8 cellular contexts compared by ENCODE assay signal in the genomic region with DNA sequence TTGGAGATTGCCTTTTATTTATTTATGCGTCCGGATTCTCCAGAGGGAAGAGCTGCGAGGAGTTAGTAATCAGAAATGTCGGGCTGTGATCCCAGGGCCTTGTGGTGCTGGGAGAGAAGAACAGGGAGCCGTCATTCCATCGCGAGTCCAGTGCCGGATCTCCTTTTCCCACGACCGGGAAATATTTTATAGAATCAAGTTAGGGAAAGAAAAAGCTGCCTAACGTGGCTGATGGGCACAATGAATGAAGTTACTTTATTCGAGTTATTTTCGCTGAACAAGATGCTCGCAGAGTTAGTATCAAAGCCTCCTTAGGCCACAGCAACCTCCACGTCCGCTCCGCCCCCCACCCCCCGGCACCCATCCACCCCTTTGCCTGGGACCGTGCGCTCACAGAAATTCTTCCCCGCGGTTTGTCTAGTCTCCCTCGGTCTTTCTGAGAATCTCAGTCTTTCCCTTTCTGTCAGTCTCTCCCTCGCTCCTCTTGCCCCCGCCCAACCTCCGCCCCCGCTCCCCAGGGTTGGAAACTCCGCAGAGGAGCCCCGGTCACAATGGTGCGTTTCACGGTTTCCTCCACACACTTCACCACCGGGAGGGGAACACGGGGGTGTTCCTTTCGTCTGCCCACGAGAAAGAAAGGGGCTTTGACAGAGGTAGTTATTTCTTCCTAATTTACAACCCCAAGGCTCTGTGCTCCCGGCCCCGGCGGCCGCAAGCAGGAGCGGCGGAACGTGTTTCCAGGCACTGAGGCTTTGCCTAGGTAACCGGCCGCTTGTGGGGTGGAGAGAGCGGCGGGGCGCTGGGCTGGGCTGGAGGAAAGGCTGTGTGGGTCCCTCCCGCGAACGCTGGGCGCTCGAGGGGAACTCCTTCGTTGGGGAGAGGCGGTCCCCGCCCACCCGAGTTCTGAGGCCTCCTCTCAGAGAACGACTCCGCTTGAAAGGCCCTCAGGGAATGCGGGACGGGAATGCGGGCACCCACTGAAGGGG. TPM values are rescaled to one million over a fixed set of nuclear protein-coding genes. Genes with fewer than 3 reads are reported as not detected.
DNase-seq lines count a peak whose midpoint lies in the region; ATAC-seq and TF ChIP-seq lines count a peak whose summit lies in the region.
"Had no signal": no experiment of that assay in that cellular context is flagged by ENCODE, and none has a peak within 500 bp of the region (broad histone marks: within the 10 kb centered on the region; RNA-seq: fewer than 3 reads in every experiment).

No MANE protein-coding gene starts in this region.

- peak overlapping the region; percentile 36 to 99 for H3K27ac Mint-ChIP-seq in activated naive CD4-positive, alpha-beta T cell treated with anti-CD3 and anti-CD28 coated beads, Interleukin-2, amount 50 U/mL, for 72 hours

- H3K27me3 ChIP-seq in SJCRH30 (no peaks in the 10 kb centered on the region), right cardiac atrium (ENCODE audit: control insufficient read depth, insufficient read depth) (no peaks in the 10 kb centered on the region), uterus (no peaks in the 10 kb centered on the region)

- H3K9me3 Mint-ChIP-seq in activated naive CD4-positive, alpha-beta T cell treated with anti-CD3 and anti-CD28 coated beads, Interleukin-2, amount 50 U/mL, for 72 hours, result no peaks in the 10 kb centered on the region

- DNase-seq in GM19240 (ENCODE audit: insufficient read length, low spot score), result peak; percentile 25
- DNase-seq in SJCRH30, result peak; percentile 32 to 42
- peak; percentile 61 to 85 for DNase-seq in activated naive CD4-positive, alpha-beta T cell treated with anti-CD3 and anti-CD28 coated beads, Interleukin-2, amount 50 U/mL, for 72 hours (ENCODE audit: low spot score in 2 of 2)
- peak; percentile 51 to 69 (median 65) for DNase-seq in right cardiac atrium
- no peak for DNase-seq in retinal pigment epithelial cell (ENCODE audit: low read depth)
- DNase-seq in uterus, result peak; percentile 36 to 46
- DNase-seq in cortex of kidney (lab: John Stamatoyannopoulos, UW), result no peak

- no peak for TF ChIP-seq CTCF in retinal pigment epithelial cell (conservative IDR thresholded peaks at IDR 0.05; ENCODE audit: low read depth, low read length)
- TF ChIP-seq CTCF in uterus (IDR thresholded peaks at IDR 0.05), result no peak

- no peak overlapping the region for H3K27ac ChIP-seq in SJCRH30
- no peak overlapping the region for H3K27ac ChIP-seq in right cardiac atrium (ENCODE audit: low read length)
- peak overlapping the region; percentile 96 to 99 for H3K27ac ChIP-seq in uterus
- H3K27ac ChIP-seq: foreskin keratinocyte had no signal

- no peak for TF ChIP-seq POLR2A in uterus (IDR thresholded peaks at IDR 0.05)

- H3K4me3 ChIP-seq in SJCRH30 (peak overlapping the region; percentile 86), right cardiac atrium (ENCODE audit: low read length) (peak overlapping the region; percentile 74), retinal pigment epithelial cell (ENCODE audit: low read length) (peak overlapping the region; percentile 83), uterus (peak overlapping the region; percentile 57 to 81)

- H3K4me1 ChIP-seq in SJCRH30, result 0 out of 2 replicates have a peak, but pooled peaks cover under 1% of the 10 kb centered on the region
- no peaks in the 10 kb centered on the region for H3K4me1 ChIP-seq in right cardiac atrium (ENCODE audit: control insufficient read depth, insufficient read depth, low read length)
- peaks cover under 1 to 12% of the 10 kb centered on the region in 2 donors for H3K4me1 ChIP-seq in uterus

- H3K9me3 ChIP-seq in SJCRH30 (replicated peaks) (no peaks in the 10 kb centered on the region), right cardiac atrium (ENCODE audit: control insufficient read depth, low read length) (no peaks in the 10 kb centered on the region), uterus (no peaks in the 10 kb centered on the region)

- H3K36me3 ChIP-seq in SJCRH30 (no peaks in the 10 kb centered on the region), uterus (no peaks in the 10 kb centered on the region)

- under 1% methylated on average over 61 of the region's 61 CpGs for WGBS in right cardiac atrium

- peak; percentile 2 to 5 for ATAC-seq in activated naive CD4-positive, alpha-beta T cell treated with anti-CD3 and anti-CD28 coated beads, Interleukin-2, amount 50 U/mL, for 72 hours
- ATAC-seq in right cardiac atrium, result no peak
- ATAC-seq: foreskin keratinocyte had no signal

- peaks cover 7 to 38% of the 10 kb centered on the region in 2 donors for H3K36me3 Mint-ChIP-seq in activated naive CD4-positive, alpha-beta T cell treated with anti-CD3 and anti-CD28 coated beads, Interleukin-2, amount 50 U/mL, for 72 hours

- intact Hi-C loops in right cardiac atrium (cut with DNase I), result loop anchor here in 2 of 4 donors (5.0 to 10.0 kb wide), 3 partner anchors 81 to 466 kb away; a partner anchor contains a TSS
- intact Hi-C loops in uterus (cut with DNase I; ENCODE audit: low total_unique reads), result loop anchor here (10.0 kb wide), 1 partner anchor 591 kb away; no protein-coding TSS in a partner anchor

RNA-seq across cellular contexts. Expression of a gene that starts 2.0 kb away (rescaled TPM):
- total RNA-seq in SJCRH30 (2014; rRNA removed; shearing (Covaris generic)), result 0.13 and 0.32 TPM in 2 replicates
- 10 to 100 TPM in 1 of 2 donors, 1 to 10 TPM in 1; 7.8 to 19.2 TPM for total RNA-seq in activated naive CD4-positive, alpha-beta T cell treated with anti-CD3 and anti-CD28 coated beads, Interleukin-2, amount 50 U/mL, for 72 hours
- total RNA-seq in right cardiac atrium, result 10 to 100 TPM in 1 of 4 donors, 1 to 10 TPM in 3; 4.1 to 98.5 (median 6.3) TPM
- polyA plus RNA-seq in right cardiac atrium, result 57.4 TPM
- 1 to 10 TPM in 3 of 4 donors, under 1 TPM in 1; under 0.01 to 5.5 (median 2.0) TPM for total RNA-seq in uterus

Comparison
In these comparisons a context has a peak if more than half of its experiments do, and no peak if none do; other contexts are left out.
1. DNase-seq: peak in GM19240 (single experiment), SJCRH30 (2 of 2), activated naive CD4-positive, alpha-beta T cell treated with anti-CD3 and anti-CD28 coated beads, Interleukin-2, amount 50 U/mL, for 72 hours (2 of 2), right cardiac atrium (3 of 3) and uterus (2 of 2); none in retinal pigment epithelial cell (single experiment) and cortex of kidney (single experiment).
2. H3K27ac ChIP-seq: peak in uterus (2 of 2); none in SJCRH30 (single experiment) and right cardiac atrium (single experiment).
3. ATAC-seq: peak in activated naive CD4-positive, alpha-beta T cell treated with anti-CD3 and anti-CD28 coated beads, Interleukin-2, amount 50 U/mL, for 72 hours (2 of 2); none in right cardiac atrium (0 of 2).
4. Peak in every context shown above with its lines, with median percentiles within 50 percentile points of each other: H3K4me3 ChIP-seq.